1 cellular context compared by ENCODE assay signal in the genomic region with DNA sequence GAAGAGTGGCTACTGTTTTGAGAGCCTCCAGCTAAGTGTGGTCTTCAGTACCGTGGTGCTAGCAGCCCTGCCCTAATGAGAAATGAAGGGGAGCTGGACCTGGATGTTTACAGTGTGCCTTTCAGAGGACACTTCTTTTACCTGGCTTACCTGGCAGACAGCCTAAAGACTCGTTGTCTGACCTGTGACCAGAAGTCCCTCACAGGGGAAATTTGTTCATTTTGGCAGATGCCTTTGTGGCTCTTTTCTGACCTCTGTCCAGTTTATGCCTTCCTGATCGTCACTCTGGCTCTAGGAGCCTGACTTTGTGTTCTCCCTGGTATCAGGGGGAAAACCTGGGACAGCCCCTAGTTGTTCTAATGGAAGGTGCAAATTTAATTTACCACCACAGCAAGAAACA.
TF ChIP-seq lines count a peak whose summit lies in the region.

No MANE protein-coding gene starts in this region.

TF ChIP-seq in GM12878, 131 proteins besides CTCF, POLR2A, EP300 and RAD21:
- TF ChIP-seq, protein P1, sequence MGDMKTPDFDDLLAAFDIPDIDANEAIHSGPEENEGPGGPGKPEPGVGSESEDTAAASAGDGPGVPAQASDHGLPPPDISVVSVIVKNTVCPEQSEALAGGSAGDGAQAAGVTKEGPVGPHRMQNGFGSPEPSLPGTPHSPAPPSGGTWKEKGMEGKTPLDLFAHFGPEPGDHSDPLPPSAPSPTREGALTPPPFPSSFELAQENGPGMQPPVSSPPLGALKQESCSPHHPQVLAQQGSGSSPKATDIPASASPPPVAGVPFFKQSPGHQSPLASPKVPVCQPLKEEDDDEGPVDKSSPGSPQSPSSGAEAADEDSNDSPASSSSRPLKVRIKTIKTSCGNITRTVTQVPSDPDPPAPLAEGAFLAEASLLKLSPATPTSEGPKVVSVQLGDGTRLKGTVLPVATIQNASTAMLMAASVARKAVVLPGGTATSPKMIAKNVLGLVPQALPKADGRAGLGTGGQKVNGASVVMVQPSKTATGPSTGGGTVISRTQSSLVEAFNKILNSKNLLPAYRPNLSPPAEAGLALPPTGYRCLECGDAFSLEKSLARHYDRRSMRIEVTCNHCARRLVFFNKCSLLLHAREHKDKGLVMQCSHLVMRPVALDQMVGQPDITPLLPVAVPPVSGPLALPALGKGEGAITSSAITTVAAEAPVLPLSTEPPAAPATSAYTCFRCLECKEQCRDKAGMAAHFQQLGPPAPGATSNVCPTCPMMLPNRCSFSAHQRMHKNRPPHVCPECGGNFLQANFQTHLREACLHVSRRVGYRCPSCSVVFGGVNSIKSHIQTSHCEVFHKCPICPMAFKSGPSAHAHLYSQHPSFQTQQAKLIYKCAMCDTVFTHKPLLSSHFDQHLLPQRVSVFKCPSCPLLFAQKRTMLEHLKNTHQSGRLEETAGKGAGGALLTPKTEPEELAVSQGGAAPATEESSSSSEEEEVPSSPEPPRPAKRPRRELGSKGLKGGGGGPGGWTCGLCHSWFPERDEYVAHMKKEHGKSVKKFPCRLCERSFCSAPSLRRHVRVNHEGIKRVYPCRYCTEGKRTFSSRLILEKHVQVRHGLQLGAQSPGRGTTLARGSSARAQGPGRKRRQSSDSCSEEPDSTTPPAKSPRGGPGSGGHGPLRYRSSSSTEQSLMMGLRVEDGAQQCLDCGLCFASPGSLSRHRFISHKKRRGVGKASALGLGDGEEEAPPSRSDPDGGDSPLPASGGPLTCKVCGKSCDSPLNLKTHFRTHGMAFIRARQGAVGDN (IDR thresholded peaks at IDR 0.05), result no peak
- TF ChIP-seq, protein P2, sequence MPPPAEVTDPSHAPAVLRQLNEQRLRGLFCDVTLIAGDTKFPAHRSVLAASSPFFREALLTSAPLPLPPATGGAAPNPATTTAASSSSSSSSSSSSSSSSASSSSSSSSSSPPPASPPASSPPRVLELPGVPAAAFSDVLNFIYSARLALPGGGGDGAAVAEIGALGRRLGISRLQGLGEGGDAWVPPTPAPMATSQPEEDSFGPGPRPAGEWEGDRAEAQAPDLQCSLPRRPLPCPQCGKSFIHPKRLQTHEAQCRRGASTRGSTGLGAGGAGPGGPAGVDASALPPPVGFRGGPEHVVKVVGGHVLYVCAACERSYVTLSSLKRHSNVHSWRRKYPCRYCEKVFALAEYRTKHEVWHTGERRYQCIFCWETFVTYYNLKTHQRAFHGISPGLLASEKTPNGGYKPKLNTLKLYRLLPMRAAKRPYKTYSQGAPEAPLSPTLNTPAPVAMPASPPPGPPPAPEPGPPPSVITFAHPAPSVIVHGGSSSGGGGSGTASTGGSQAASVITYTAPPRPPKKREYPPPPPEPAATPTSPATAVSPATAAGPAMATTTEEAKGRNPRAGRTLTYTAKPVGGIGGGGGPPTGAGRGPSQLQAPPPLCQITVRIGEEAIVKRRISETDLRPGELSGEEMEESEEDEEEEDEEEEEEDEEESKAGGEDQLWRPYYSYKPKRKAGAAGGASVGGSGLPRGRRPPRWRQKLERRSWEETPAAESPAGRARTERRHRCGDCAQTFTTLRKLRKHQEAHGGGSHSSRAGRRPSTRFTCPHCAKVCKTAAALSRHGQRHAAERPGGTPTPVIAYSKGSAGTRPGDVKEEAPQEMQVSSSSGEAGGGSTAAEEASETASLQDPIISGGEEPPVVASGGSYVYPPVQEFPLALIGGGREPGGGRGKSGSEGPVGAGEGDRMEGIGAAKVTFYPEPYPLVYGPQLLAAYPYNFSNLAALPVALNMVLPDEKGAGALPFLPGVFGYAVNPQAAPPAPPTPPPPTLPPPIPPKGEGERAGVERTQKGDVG (CRISPR knock-in tag; IDR thresholded peaks at IDR 0.05), result no peak
